In the genomic region with DNA sequence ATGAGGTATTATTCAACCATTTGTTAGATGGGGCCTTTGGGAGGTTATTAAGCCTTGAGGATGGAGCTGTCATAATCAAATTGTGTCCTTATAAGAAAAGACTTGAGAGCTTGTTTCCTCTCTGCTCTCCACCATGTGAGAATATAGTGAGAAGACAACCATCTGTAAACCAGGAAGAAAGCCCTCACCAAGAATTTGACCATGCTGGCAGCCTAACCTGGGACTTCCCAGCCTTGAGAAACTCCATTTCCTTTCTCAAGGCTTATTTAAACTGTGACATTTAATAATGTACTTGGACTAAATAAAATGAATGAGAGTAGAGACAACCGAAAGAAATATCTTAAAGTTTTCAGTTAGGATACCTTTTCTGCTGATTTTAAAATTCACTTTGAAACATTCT, we compare ENCODE assay signal across 33 cellular contexts.
"Had no signal": no experiment of that assay in that cellular context is flagged by ENCODE, and none has a peak within 500 bp of the region (broad histone marks: within the 10 kb centered on the region; RNA-seq: fewer than 3 reads in every experiment).

No MANE protein-coding gene starts in this region.

- H3K36me3 ChIP-seq: ascending aorta, esophagus muscularis mucosa, gastroesophageal sphincter, left lung, lower lobe of right lung, neutrophil, ovary, uterus had no signal

- H3K4me1 Mint-ChIP-seq: activated CD4-positive, alpha-beta T cell treated with anti-CD3 and anti-CD28 coated beads, Interleukin-2, amount 10 ng/mL, durations not matched to agents 24 days and 14 days; activated naive CD4-positive, alpha-beta T cell treated with anti-CD3 and anti-CD28 coated beads, Interleukin-2, amount 10 ng/mL, durations not matched to agents 7 days and 5 days; activated naive CD8-positive, alpha-beta T cell treated with anti-CD3 and anti-CD28 coated beads, Interleukin-2, amount 10 ng/mL, durations not matched to agents 7 days and 5 days; immature natural killer cell; naive B cell; nephron progenitor cell; stimulated activated effector memory CD8-positive, alpha-beta T cell treated with anti-CD3 and anti-CD28 coated beads, Interleukin-12 subunit alpha, Interleukin-12 subunit beta, amount 100 ng/mL, for 72 hours had no signal

- H3K4me3 Mint-ChIP-seq: activated CD4-positive, alpha-beta memory T cell treated with anti-CD3 and anti-CD28 coated beads for 36 hours; activated CD4-positive, alpha-beta T cell treated with anti-CD3 and anti-CD28 coated beads, Interleukin-2, amount 10 ng/mL, durations not matched to agents 24 days and 14 days; activated naive CD4-positive, alpha-beta T cell treated with anti-CD3 and anti-CD28 coated beads, Interleukin-2, amount 10 ng/mL, durations not matched to agents 7 days and 5 days; activated naive CD8-positive, alpha-beta T cell treated with anti-CD3 and anti-CD28 coated beads, Interleukin-2, amount 10 ng/mL, durations not matched to agents 7 days and 5 days; brain; immature natural killer cell; naive B cell; nephron progenitor cell; stimulated activated effector memory CD8-positive, alpha-beta T cell treated with anti-CD3 and anti-CD28 coated beads, Interleukin-12 subunit alpha, Interleukin-12 subunit beta, amount 100 ng/mL, for 72 hours; stimulated activated naive CD8-positive, alpha-beta T cell treated with anti-CD3 and anti-CD28 coated beads, Interleukin-15, Interleukin-2, amounts not matched to agents 100 ng/mL and 50 ng/mL, for 24 hours; T-helper 1 cell treated with Interleukin-12 subunit alpha and Interleukin-12 subunit beta and Interleukin-4 antibody, amounts not matched to agents 30 μg/mL and 1 μg/mL, for 36 hours; type B pancreatic cell had no signal

- H3K27ac Mint-ChIP-seq: activated CD4-positive, alpha-beta memory T cell treated with anti-CD3 and anti-CD28 coated beads for 36 hours; activated CD4-positive, alpha-beta T cell treated with anti-CD3 and anti-CD28 coated beads, Interleukin-2, amount 10 ng/mL, durations not matched to agents 24 days and 14 days; activated naive CD4-positive, alpha-beta T cell treated with anti-CD3 and anti-CD28 coated beads, Interleukin-2, amount 10 ng/mL, durations not matched to agents 7 days and 5 days; activated naive CD8-positive, alpha-beta T cell treated with anti-CD3 and anti-CD28 coated beads, Interleukin-2, amount 10 ng/mL, durations not matched to agents 7 days and 5 days; brain; immature natural killer cell; naive B cell; nephron progenitor cell; progenitor cell of endocrine pancreas; stimulated activated effector memory CD8-positive, alpha-beta T cell treated with anti-CD3 and anti-CD28 coated beads, Interleukin-12 subunit alpha, Interleukin-12 subunit beta, amount 100 ng/mL, for 72 hours; stimulated activated naive CD8-positive, alpha-beta T cell treated with anti-CD3 and anti-CD28 coated beads, Interleukin-15, Interleukin-2, amounts not matched to agents 100 ng/mL and 50 ng/mL, for 24 hours; T-helper 1 cell treated with Interleukin-12 subunit alpha and Interleukin-12 subunit beta and Interleukin-4 antibody, amounts not matched to agents 30 μg/mL and 1 μg/mL, for 36 hours; type B pancreatic cell had no signal

- H3K4me3 ChIP-seq: ascending aorta, esophagus muscularis mucosa, gastroesophageal sphincter, left lung, lower lobe of right lung, ovary, skin epidermis, uterus had no signal

- H3K27ac ChIP-seq: ascending aorta, esophagus muscularis mucosa, gastroesophageal sphincter, left lung, lower lobe of right lung, neutrophil, ovary, skin epidermis, uterus had no signal

- DNase-seq: activated CD4-positive, alpha-beta memory T cell treated with anti-CD3 and anti-CD28 coated beads for 36 hours; activated CD4-positive, alpha-beta T cell treated with anti-CD3 and anti-CD28 coated beads, Interleukin-2, amount 10 ng/mL, durations not matched to agents 24 days and 14 days; activated CD4-positive, CD25-positive, alpha-beta regulatory T cell treated with anti-CD3 and anti-CD28 coated beads, Interleukin-2, amount 50 U/mL, for 72 hours; activated CD8-positive, alpha-beta memory T cell treated with anti-CD3 and anti-CD28 coated beads, Interleukin-2, amount 50 U/mL, for 4 hours; activated gamma-delta T cell; activated naive CD4-positive, alpha-beta T cell treated with anti-CD3 and anti-CD28 coated beads, Interleukin-2, amount 10 ng/mL, durations not matched to agents 7 days and 5 days; activated naive CD8-positive, alpha-beta T cell treated with anti-CD3 and anti-CD28 coated beads, Interleukin-2, amount 10 ng/mL, durations not matched to agents 7 days and 5 days; activated T-cell treated with anti-CD3 and anti-CD28 coated beads, Interleukin-2, amount 50 U/mL, for 1 hour; caudate nucleus; head of caudate nucleus; hippocampal formation; immature natural killer cell; kidney glomerular epithelial cell; left lung; lower lobe of right lung; naive B cell; nephron progenitor cell; ovary; retina; stimulated activated CD4-positive, alpha-beta T cell treated with anti-CD3 and anti-CD28 coated beads, Interleukin-4, amount 100 ng/mL, for 24 hours; T1000; uterus had no signal

- H3K4me1 ChIP-seq: ascending aorta, esophagus muscularis mucosa, gastroesophageal sphincter, left lung, lower lobe of right lung, uterus had no signal

- H3K27me3 Mint-ChIP-seq: activated CD4-positive, alpha-beta memory T cell treated with anti-CD3 and anti-CD28 coated beads for 36 hours; activated CD4-positive, alpha-beta T cell treated with anti-CD3 and anti-CD28 coated beads, Interleukin-2, amount 10 ng/mL, durations not matched to agents 24 days and 14 days; activated naive CD4-positive, alpha-beta T cell treated with anti-CD3 and anti-CD28 coated beads, Interleukin-2, amount 10 ng/mL, durations not matched to agents 7 days and 5 days; activated naive CD8-positive, alpha-beta T cell treated with anti-CD3 and anti-CD28 coated beads, Interleukin-2, amount 10 ng/mL, durations not matched to agents 7 days and 5 days; naive B cell; progenitor cell of endocrine pancreas; stimulated activated naive CD8-positive, alpha-beta T cell treated with anti-CD3 and anti-CD28 coated beads, Interleukin-15, Interleukin-2, amounts not matched to agents 100 ng/mL and 50 ng/mL, for 24 hours; type B pancreatic cell had no signal

- H3K9me3 ChIP-seq: neutrophil, ovary, uterus had no signal

- H3K27me3 ChIP-seq: ascending aorta, esophagus muscularis mucosa, gastroesophageal sphincter, left lung, neutrophil, ovary, uterus had no signal

- H3K36me3 Mint-ChIP-seq: activated CD4-positive, alpha-beta memory T cell treated with anti-CD3 and anti-CD28 coated beads for 36 hours; activated naive CD4-positive, alpha-beta T cell treated with anti-CD3 and anti-CD28 coated beads, Interleukin-2, amount 10 ng/mL, durations not matched to agents 7 days and 5 days; activated naive CD8-positive, alpha-beta T cell treated with anti-CD3 and anti-CD28 coated beads, Interleukin-2, amount 10 ng/mL, durations not matched to agents 7 days and 5 days; brain; immature natural killer cell; naive B cell; stimulated activated effector memory CD8-positive, alpha-beta T cell treated with anti-CD3 and anti-CD28 coated beads, Interleukin-12 subunit alpha, Interleukin-12 subunit beta, amount 100 ng/mL, for 72 hours; type B pancreatic cell had no signal
